In genomic region chr20:36773548-36774242, GRCh38 we compare ENCODE assay signal across 8 cellular contexts. TPM values are rescaled to one million over a fixed set of nuclear protein-coding genes. Genes with fewer than 3 reads are reported as not detected.
DNase-seq lines count a peak whose midpoint lies in the region; ATAC-seq, FAIRE-seq and TF ChIP-seq lines count a peak whose summit lies in the region.

DSN1 (minus strand) TSS chr20:36773763; CDS start chr20:36771458, 2,305 bp downstream.

- H3K36me3 ChIP-seq in mammary epithelial cell (ENCODE audit: insufficient read depth, low read length) (peaks cover 8% of the 10 kb centered on the region), small intestine (ENCODE audit: control insufficient read depth in 2 of 2, insufficient read depth in 2 of 2, low read length in 2 of 2) (no peaks in the 10 kb centered on the region)

- H3K27ac ChIP-seq in mammary epithelial cell (ENCODE audit: insufficient read depth, low read depth, low read length) (peak within 1 kb of the TSS; percentile 95), small intestine (ENCODE audit: low read depth in 1 of 2, low read length in 1 of 2) (peak within 1 kb of the TSS; percentile 78 to 99)

- DNase-seq in AG08395 (ENCODE audit: low spot score) (peak; percentile 100), NCI-H2227 treated with DMSO at 0.1 percent for 48 hours (lab: John Stamatoyannopoulos, UW) (peak; percentile 98), mammary epithelial cell (peak; percentile 97), iPS-NIHi11 (ENCODE audit: low spot score) (peak; percentile 98), small intestine (peak; percentile 98)

- H3K9me3 ChIP-seq in mammary epithelial cell (replicated peaks; ENCODE audit: insufficient read depth, low read length) (no peaks in the 10 kb centered on the region), small intestine (ENCODE audit: control insufficient read depth, low read depth) (no peaks in the 10 kb centered on the region)

- WGBS in mammary epithelial cell (ENCODE audit: low coverage, missing lambda C conversion rate), result 1% methylated on average over 29 of the region's 65 CpGs
- WGBS in small intestine, 3 donors, result 0 to 1% (median 1%) methylated on average over 61 to 65 of the region's 65 CpGs

- no peaks in the 10 kb centered on the region for H4K20me1 ChIP-seq in mammary epithelial cell (ENCODE audit: insufficient read depth, low read length)

- peak; percentile 80 for ATAC-seq in GM18909 (IDR thresholded peaks at IDR 0.05; ENCODE audit: poor library complexity, unreplicated experiment)
- peak; percentile 83 for ATAC-seq in HG03159 (IDR thresholded peaks at IDR 0.05; ENCODE audit: unreplicated experiment)

- intact Hi-C loops in mammary epithelial cell (cut with micrococcal nuclease), result no loop called here

- dilution Hi-C loops in mammary epithelial cell (cut with HindIII; ENCODE audit: low sequenced_read_pairs), result loop anchor here (5.0 kb wide), 1 partner anchor 89 kb away; a partner anchor contains a TSS

- no peak for FAIRE-seq in small intestine (lab: Jason Lieb, UNC)

- CTCF ChIA-PET in mammary epithelial cell (lab: Charles Lee; ENCODE audit: low non-redundant PET), result no interaction called here

- TF ChIP-seq CTCF in WI38 (IDR thresholded peaks at IDR 0.05; ENCODE audit: low read depth, low read length) (no peak), mammary epithelial cell (conservative IDR thresholded peaks at IDR 0.05 in 1 of 2, IDR thresholded peaks at IDR 0.05 in 1 of 2; ENCODE audit: extremely low read depth in 1 of 2, insufficient read depth in 1 of 2, low read depth in 1 of 2, low read length in 2 of 2) (no peak)

- H3K9ac ChIP-seq in mammary epithelial cell (ENCODE audit: insufficient read depth, low read length), result peak within 1 kb of the TSS; percentile 98

- H3K4me3 ChIP-seq in WI38 (ENCODE audit: low read depth, low read length), result peak within 1 kb of the TSS; percentile 84
- H3K4me3 ChIP-seq in mammary epithelial cell (replicated peaks in 1 of 3; ENCODE audit: insufficient read depth in 1 of 3, low read depth in 2 of 3, low read length in 3 of 3), result peak within 1 kb of the TSS; percentile 77 to 84 (median 77)
- peak within 1 kb of the TSS; percentile 55 to 66 for H3K4me3 ChIP-seq in small intestine (ENCODE audit: low read depth in 1 of 2, low read length in 2 of 2)

- H3K4me2 ChIP-seq in mammary epithelial cell (ENCODE audit: insufficient read depth, low read depth, low read length), result peak within 1 kb of the TSS; percentile 83

- BruUV-seq in mammary epithelial cell (replicated peaks; lab: Mats Ljungman, UMichigan), result TSS peak; percentile 53

- H3K79me2 ChIP-seq in mammary epithelial cell (ENCODE audit: insufficient read depth, low read length), result peaks cover 12% of the 10 kb centered on the region

- H2AFZ ChIP-seq in mammary epithelial cell (ENCODE audit: low read depth, low read length), result peak within 1 kb of the TSS; percentile 99

- H3K27me3 ChIP-seq in mammary epithelial cell (ENCODE audit: insufficient read depth, low read length) (no peaks in the 10 kb centered on the region), small intestine (ENCODE audit: control insufficient read depth in 2 of 2, insufficient read depth in 2 of 2, low read length in 2 of 2) (no peaks in the 10 kb centered on the region)

- in situ Hi-C loops in mammary epithelial cell (cut with MboI; ENCODE audit: low sequenced_read_pairs in 2 of 2), result no loop called here

- H3K4me1 ChIP-seq in mammary epithelial cell (ENCODE audit: insufficient read depth, low read length) (peaks cover 12% of the 10 kb centered on the region), small intestine (ENCODE audit: control insufficient read depth in 2 of 2, insufficient read depth in 1 of 2, low read depth in 1 of 2, low read length in 1 of 2) (peaks cover 3% of the 10 kb centered on the region in 2 donors)

RNA-seq across cellular contexts. Expression of gene DSN1, which starts in this region (rescaled TPM):
- 10 to 100 TPM in 1 of 2 donors, 1 to 10 TPM in 1; 6.7 to 12.8 TPM for total RNA-seq in mammary epithelial cell
- polyA plus RNA-seq in mammary epithelial cell, result 17.3 TPM
- 17.2 TPM for polyA minus RNA-seq in mammary epithelial cell
- 10 to 100 TPM in 2 of 3 donors, 1 to 10 TPM in 1; 8.9 to 12.5 (median 10.7) TPM for polyA plus RNA-seq in small intestine

Comparison
In these comparisons a context has a peak if more than half of its experiments do, and no peak if none do; other contexts are left out.
1. Peak in every context shown above with its lines: DNase-seq, ATAC-seq, H3K4me3 ChIP-seq and H3K27ac ChIP-seq.